8 cellular contexts compared by ENCODE assay signal in genomic region chr3:49357141-49357465, GRCh38. TPM values are rescaled to one million over a fixed set of nuclear protein-coding genes. Genes with fewer than 3 reads are reported as not detected.
A peak's percentile ranks its signal among the peaks of the same experiment; 100 is the strongest.
DNase-seq lines count a peak whose midpoint lies in the region; ATAC-seq and TF ChIP-seq lines count a peak whose summit lies in the region.
"Not testable (repeated sequence)": the region's sequence is repeated elsewhere in the genome, so short reads cannot be mapped to it uniquely, and the experiment has no call there.

No MANE protein-coding gene starts in this region.

- peak overlapping the region; percentile 76 for H2AK5ac ChIP-seq in mesenchymal stem cell (ENCODE audit: low read length, severe bottlenecking)

- H3K4me1 ChIP-seq in ES-I3 (ENCODE audit: insufficient read depth, low read length) (peaks cover 12% of the 10 kb centered on the region), mesenchymal stem cell (ENCODE audit: control insufficient read depth, insufficient read depth, low read depth, low read length) (peaks cover 27% of the 10 kb centered on the region)
- not testable (repeated sequence) for H3K4me1 ChIP-seq in uterus

- not testable (repeated sequence) for TF ChIP-seq CTCF in LNCaP clone FGC (IDR thresholded peaks at IDR 0.05; ENCODE audit: control insufficient read depth, extremely low read depth, insufficient read depth); brain microvascular endothelial cell (IDR thresholded peaks at IDR 0.05; ENCODE audit: low read depth, low read length, missing control alignments); fibroblast of mammary gland (conservative IDR thresholded peaks at IDR 0.05; ENCODE audit: control insufficient read depth, insufficient read depth, low read depth, low read length); uterus (IDR thresholded peaks at IDR 0.05)

- not testable (repeated sequence) for H3K4ac ChIP-seq in mesenchymal stem cell (ENCODE audit: low read depth in 1 of 2, low read length in 2 of 2)

- H2BK15ac ChIP-seq in mesenchymal stem cell (ENCODE audit: low read depth, poor library complexity, severe bottlenecking) = not testable (repeated sequence)

- WGBS in mesenchymal stem cell = 77% methylated on average over 9 of the region's 11 CpGs

- DNase-seq in LNCaP clone FGC (ENCODE audit: low read depth); brain microvascular endothelial cell; fibroblast of mammary gland (ENCODE audit: low read depth); mesenchymal stem cell; uterus: not testable (repeated sequence)
- DNase-seq in retina = peak; percentile 19

- H3K27me3 ChIP-seq in brain microvascular endothelial cell (replicated peaks); mesenchymal stem cell (ENCODE audit: control insufficient read depth in 1 of 2, insufficient read depth in 1 of 2, low read length in 2 of 2); uterus: not testable (repeated sequence)

- H4K8ac ChIP-seq in mesenchymal stem cell (ENCODE audit: low read length) = not testable (repeated sequence)

- not testable (repeated sequence) for TF ChIP-seq POLR2A in uterus (IDR thresholded peaks at IDR 0.05)

- H2BK5ac ChIP-seq in mesenchymal stem cell (ENCODE audit: low read depth, low read length, poor library complexity, severe bottlenecking) = not testable (repeated sequence)

- not testable (repeated sequence) for H3K23ac ChIP-seq in mesenchymal stem cell (ENCODE audit: low read length in 2 of 2)

- not testable (repeated sequence) for H2BK120ac ChIP-seq in mesenchymal stem cell (ENCODE audit: low read depth, low read length)

- H3K79me1 ChIP-seq in mesenchymal stem cell (replicated peaks; ENCODE audit: low read length, poor library complexity, severe bottlenecking) = not testable (repeated sequence)

- H3K14ac ChIP-seq in mesenchymal stem cell (ENCODE audit: low read length in 2 of 2) = not testable (repeated sequence)

- not testable (repeated sequence) for H2AFZ ChIP-seq in mesenchymal stem cell (ENCODE audit: low read depth, low read length)

- in situ Hi-C loops in brain microvascular endothelial cell (cut with HindIII; ENCODE audit: low pct_ligation_motif_present, low sequenced_read_pairs) = not testable (repeated sequence)

- H3K27ac ChIP-seq in brain microvascular endothelial cell (peak overlapping the region; percentile 88), mesenchymal stem cell (ENCODE audit: low read length, poor library complexity, severe bottlenecking) (peak overlapping the region; percentile 76), uterus (peak overlapping the region; percentile 81 to 92)

- H3K36me3 ChIP-seq in ES-I3 (ENCODE audit: insufficient read depth, low read length) (peaks cover 21% of the 10 kb centered on the region), brain microvascular endothelial cell (replicated peaks) (peaks cover 50% of the 10 kb centered on the region), mesenchymal stem cell (ENCODE audit: control insufficient read depth in 1 of 2, insufficient read depth in 2 of 2, low read depth in 1 of 2, low read length in 2 of 2) (peaks cover 42 to 61% of the 10 kb centered on the region in 2 experiments)
- H3K36me3 ChIP-seq in uterus = not testable (repeated sequence)

- peak overlapping the region in 1 of 2 experiments; percentile 92 for H3K18ac ChIP-seq in mesenchymal stem cell (ENCODE audit: low read depth in 1 of 2, low read length in 2 of 2)

- intact Hi-C loops in uterus (cut with DNase I; ENCODE audit: low total_unique reads) = loop anchor here (5.0 kb wide), 1 partner anchor 55 kb away; the partner anchor contains the start of genes RHOA and TCTA

- H3K9ac ChIP-seq in ES-I3 (ENCODE audit: low read depth, low read length) (peak overlapping the region; percentile 66; the same call in 1 of the 2 replicates), mesenchymal stem cell (ENCODE audit: low read length) (peak overlapping the region; percentile 94)

- not testable (repeated sequence) for H2BK12ac ChIP-seq in mesenchymal stem cell (ENCODE audit: low read length in 2 of 2)

- H3K9me3 ChIP-seq in ES-I3 (ENCODE audit: control insufficient read depth, insufficient read depth, low read length); mesenchymal stem cell (ENCODE audit: control insufficient read depth, low read length); uterus: not testable (repeated sequence)

- H3K4me2 ChIP-seq in mesenchymal stem cell (ENCODE audit: low read length, poor library complexity, severe bottlenecking) = peak overlapping the region; percentile 72

- H4K91ac ChIP-seq in mesenchymal stem cell (ENCODE audit: low read length) = not testable (repeated sequence)

- H3K4me3 ChIP-seq in LNCaP clone FGC (ENCODE audit: low read depth, low read length) = peak overlapping the region; percentile 87
- H3K4me3 ChIP-seq in brain microvascular endothelial cell (ENCODE audit: low read depth, low read length) = peak overlapping the region; percentile 61
- H3K4me3 ChIP-seq in fibroblast of mammary gland (ENCODE audit: control insufficient read depth, low read depth, low read length) = peak overlapping the region; percentile 67
- H3K4me3 ChIP-seq in mesenchymal stem cell (ENCODE audit: insufficient read depth in 1 of 2, low read depth in 1 of 2, low read length in 2 of 2) = peak overlapping the region; percentile 67 to 88
- peak overlapping the region; percentile 86 to 87 for H3K4me3 ChIP-seq in uterus

- ATAC-seq in activated CD4-positive, CD25-positive, alpha-beta regulatory T cell treated with anti-CD3 and anti-CD28 coated beads, Interleukin-2, amount 50 U/mL, for 24 hours = peak; percentile 1 to 5

RNA-seq across cellular contexts. Expression of gene GPX1, which starts 1.1 kb away (rescaled TPM):
- polyA plus RNA-seq in mesenchymal stem cell (2013, experiment 1 of 2) = 356 TPM
- polyA plus RNA-seq in mesenchymal stem cell (2013, experiment 2 of 2) = 358 TPM
- total RNA-seq in uterus = 100 to 1,000 TPM in 2 of 4 donors, 10 to 100 TPM in 2; 40.2 to 450 (median 81.2) TPM

RNA-seq across cellular contexts. Expression of gene USP4, which starts 17.2 kb away (rescaled TPM):
- polyA plus RNA-seq in mesenchymal stem cell (2013, experiment 1 of 2) = 27.9 TPM
- 27.8 TPM for polyA plus RNA-seq in mesenchymal stem cell (2013, experiment 2 of 2)
- total RNA-seq in uterus = 10 to 100 TPM in 3 of 4 donors, 1 to 10 TPM in 1; 9.2 to 78.3 (median 28.8) TPM

RNA-seq across cellular contexts. Expression of gene RHOA, which starts 54.7 kb away (rescaled TPM):
- polyA plus RNA-seq in mesenchymal stem cell (2013, experiment 1 of 2) = 552 TPM
- 568 TPM for polyA plus RNA-seq in mesenchymal stem cell (2013, experiment 2 of 2)
- 100 to 1,000 TPM; 282 to 493 (median 419) TPM for total RNA-seq in uterus

RNA-seq across cellular contexts. Expression of gene TCTA, which starts 55.1 kb away (rescaled TPM):
- 12.8 TPM for polyA plus RNA-seq in mesenchymal stem cell (2013, experiment 1 of 2)
- polyA plus RNA-seq in mesenchymal stem cell (2013, experiment 2 of 2) = 13.2 TPM
- 10 to 100 TPM in 3 of 4 donors, 1 to 10 TPM in 1; 2.1 to 26.0 (median 18.7) TPM for total RNA-seq in uterus
